Comparison of ENCODE assay signal across 14 cellular contexts in the genomic region with DNA sequence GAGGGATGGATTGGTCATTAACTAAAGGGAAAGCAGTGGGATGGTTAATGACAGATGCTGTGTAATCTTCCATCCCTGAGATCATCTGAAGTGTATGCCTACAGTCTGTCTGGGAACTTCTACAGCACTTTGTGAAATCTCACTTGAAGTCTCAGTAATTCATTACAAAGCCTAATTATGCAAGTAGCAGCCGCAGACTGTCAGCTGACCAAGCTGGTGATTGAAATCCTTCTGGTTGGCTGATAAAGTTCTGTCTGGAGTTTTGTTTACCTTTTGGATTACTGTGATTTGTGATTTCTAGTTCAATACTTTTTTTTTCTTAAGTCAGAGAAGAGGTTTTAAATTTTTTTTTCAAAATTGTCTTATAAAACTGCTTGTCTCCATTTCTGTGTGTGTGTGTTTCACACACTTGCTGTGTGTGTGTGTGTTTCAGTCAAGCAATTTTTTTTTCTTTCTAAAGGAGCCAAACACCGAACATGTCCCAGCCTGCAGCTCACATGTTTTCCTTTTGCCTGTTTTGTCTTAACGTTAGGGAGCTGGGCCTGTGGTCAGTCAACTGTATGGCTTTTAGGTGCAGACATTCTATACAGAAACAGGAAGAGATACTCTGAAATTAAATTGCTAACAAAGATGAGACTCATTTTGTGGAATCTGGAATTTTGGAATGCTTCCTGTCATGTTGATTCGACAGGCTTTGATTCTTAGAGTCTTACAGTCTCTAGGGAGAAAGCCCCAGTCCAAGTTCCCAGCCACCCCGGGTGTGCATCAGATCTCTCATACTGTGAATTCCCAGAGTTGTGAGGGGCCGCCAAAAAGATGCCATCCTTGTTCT. TPM values are rescaled to one million over a fixed set of nuclear protein-coding genes. Genes with fewer than 3 reads are reported as not detected.
DNase-seq lines count a peak whose midpoint lies in the region; ATAC-seq and TF ChIP-seq lines count a peak whose summit lies in the region.
"Had no signal": no experiment of that assay in that cellular context is flagged by ENCODE, and none has a peak within 500 bp of the region (broad histone marks: within the 10 kb centered on the region; RNA-seq: fewer than 3 reads in every experiment).

No MANE protein-coding gene starts in this region.

- no peaks in the 10 kb centered on the region for H3K36me3 Mint-ChIP-seq in brain
- H3K36me3 Mint-ChIP-seq in activated naive CD8-positive, alpha-beta T cell treated with anti-CD3 and anti-CD28 coated beads for 36 hours = no peaks in the 10 kb centered on the region

- H3K4me1 ChIP-seq in mesodermal cell (ENCODE audit: control insufficient read depth, insufficient read depth, low read length, poor library complexity, severe bottlenecking) = peaks cover 44% of the 10 kb centered on the region
- H3K4me1 ChIP-seq: uterus had no signal

- peaks cover 0 to 3% (median 0%) of the 10 kb centered on the region in 5 experiments for H3K9me3 Mint-ChIP-seq in brain
- no peaks in the 10 kb centered on the region for H3K9me3 Mint-ChIP-seq in activated naive CD8-positive, alpha-beta T cell treated with anti-CD3 and anti-CD28 coated beads for 36 hours

- peaks cover 17% of the 10 kb centered on the region for H3K36me3 ChIP-seq in mesodermal cell (ENCODE audit: control insufficient read depth, insufficient read depth, low read length)
- H3K36me3 ChIP-seq: uterus had no signal

- peak overlapping the region; percentile 68 to 73 (median 73) for H3K4me3 Mint-ChIP-seq in brain
- no peak overlapping the region for H3K4me3 Mint-ChIP-seq in activated naive CD8-positive, alpha-beta T cell treated with anti-CD3 and anti-CD28 coated beads for 36 hours

- no peak for ATAC-seq in Right ventricle myocardium superior (ENCODE audit: poor library complexity)
- no peak for ATAC-seq in HG02623 (IDR thresholded peaks at IDR 0.05; ENCODE audit: unreplicated experiment)

- no peaks in the 10 kb centered on the region for H3K9me3 ChIP-seq in mesodermal cell (ENCODE audit: control insufficient read depth, low read length)
- H3K9me3 ChIP-seq: uterus had no signal

- peak overlapping the region; percentile 92 for H3K27ac ChIP-seq in mesodermal cell (ENCODE audit: low read depth, low read length, severe bottlenecking)
- H3K27ac ChIP-seq: uterus had no signal

- 16 to 20% methylated on average over 3 of the region's 6 CpGs for WGBS in mesodermal cell (ENCODE audit: insufficient coverage in 2 of 2), 2 experiments

- H3K27me3 Mint-ChIP-seq in brain = peaks cover 10% of the 10 kb centered on the region
- peaks cover 51% of the 10 kb centered on the region for H3K27me3 Mint-ChIP-seq in activated naive CD8-positive, alpha-beta T cell treated with anti-CD3 and anti-CD28 coated beads for 36 hours

- H3K27ac Mint-ChIP-seq in brain = peak overlapping the region; percentile 75 to 92 (median 84)
- H3K27ac Mint-ChIP-seq in activated naive CD8-positive, alpha-beta T cell treated with anti-CD3 and anti-CD28 coated beads for 36 hours = no peak overlapping the region

- peak; percentile 33 for DNase-seq in COR-L47 (lab: John Stamatoyannopoulos, UW)
- peak; percentile 10 for DNase-seq in MV-4-11 (lab: John Stamatoyannopoulos, UW)
- no peak for DNase-seq in cerebellar cortex (ENCODE audit: low spot score)
- DNase-seq in Right ventricle myocardium superior = no peak
- DNase-seq in activated naive CD8-positive, alpha-beta T cell treated with anti-CD3 and anti-CD28 coated beads for 36 hours = no peak
- DNase-seq: activated effector memory CD4-positive, alpha-beta T cell treated with Interleukin-2 at 50 U/mL for 16 hours; C1 segment of cervical spinal cord; stimulated activated CD4-positive, alpha-beta T cell treated with anti-CD3 and anti-CD28 coated beads, Interleukin-4, amount 100 ng/mL, for 1 hour; uterus had no signal

- H3K4me3 ChIP-seq in mesodermal cell (ENCODE audit: extremely low read depth, insufficient read depth, low read length, poor library complexity, severe bottlenecking) = no peak overlapping the region
- H3K4me3 ChIP-seq: uterus had no signal

- H3K4me1 Mint-ChIP-seq in brain = peaks cover 21% of the 10 kb centered on the region
- peaks cover 3% of the 10 kb centered on the region for H3K4me1 Mint-ChIP-seq in activated naive CD8-positive, alpha-beta T cell treated with anti-CD3 and anti-CD28 coated beads for 36 hours

- intact Hi-C loops in Right ventricle myocardium superior (cut with DNase I) = no loop called here

- no peak for TF ChIP-seq CTCF in brain (conservative IDR thresholded peaks at IDR 0.05)

RNA-seq across cellular contexts. Expression of gene ADGRF4, which starts 28.5 kb away (rescaled TPM):
- not detected for polyA plus RNA-seq in brain (ENCODE audit: insufficient read depth, low read depth, low replicate concordance)
- polyA plus RNA-seq in mesodermal cell (2013, experiment 1 of 2) = 1.5 TPM
- polyA plus RNA-seq in mesodermal cell (2013, experiment 2 of 2) = 1.9 TPM
- not detected for total RNA-seq in Right ventricle myocardium superior
- total RNA-seq in activated naive CD8-positive, alpha-beta T cell treated with anti-CD3 and anti-CD28 coated beads for 36 hours = not detected
- total RNA-seq: mesenteric fat pad; T-helper 1 cell treated with Interleukin-12 subunit alpha and Interleukin-12 subunit beta and Interleukin-4 antibody, amounts not matched to agents 30 ng/mL and 1 ng/mL, for 36 hours had no signal

Comparison
In these comparisons a context has a peak if more than half of its experiments do, and no peak if none do; other contexts are left out.
1. DNase-seq: peak in COR-L47 (single experiment) and MV-4-11 (single experiment); none in cerebellar cortex (single experiment), Right ventricle myocardium superior (single experiment) and activated naive CD8-positive, alpha-beta T cell treated with anti-CD3 and anti-CD28 coated beads for 36 hours (single experiment).